Comparison of ENCODE assay signal across 11 cellular contexts in genomic region chr4:38562751-38563198, GRCh38.
DNase-seq lines count a peak whose midpoint lies in the region; ATAC-seq and TF ChIP-seq lines count a peak whose summit lies in the region.
"Had no signal": no experiment of that assay in that cellular context is flagged by ENCODE, and none has a peak within 500 bp of the region (broad histone marks: within the 10 kb centered on the region; RNA-seq: fewer than 3 reads in every experiment).

No MANE protein-coding gene starts in this region.

- H3K4me2 ChIP-seq in neuronal stem cell (ENCODE audit: insufficient read depth, low read length, poor library complexity, severe bottlenecking) = no peak overlapping the region

- peaks cover 4 to 7% of the 10 kb centered on the region in 2 donors for H3K4me1 ChIP-seq in neuronal stem cell (ENCODE audit: control insufficient read depth in 2 of 2, insufficient read depth in 1 of 2, low read depth in 1 of 2, low read length in 2 of 2)
- peaks cover 10 to 44% (median 22%) of the 10 kb centered on the region in 4 donors for H3K4me1 ChIP-seq in stomach
- H3K4me1 ChIP-seq: HAP-1 had no signal

- no peak for ATAC-seq in GM21528 (IDR thresholded peaks at IDR 0.05; ENCODE audit: low FRiP score, unreplicated experiment)

- WGBS in neuronal stem cell (ENCODE audit: extremely low coverage in 2 of 2, insufficient read length in 2 of 2, insufficient replicate concordance in 1 of 2), 2 donors = no CpG with 5 or more reads among the region's 4 CpGs
- 49 to 58% (median 53%) methylated on average over 4 of the region's 4 CpGs for WGBS in stomach, 5 donors

- H2AK5ac ChIP-seq in neuronal stem cell (ENCODE audit: low read depth, low read length) = no peak overlapping the region

- H3K14ac ChIP-seq in neuronal stem cell (ENCODE audit: low read length) = peak overlapping the region; percentile 25

- no peaks in the 10 kb centered on the region for H3K79me1 ChIP-seq in neuronal stem cell (ENCODE audit: low read depth, low read length)

- no peaks in the 10 kb centered on the region for H3K36me3 ChIP-seq in neuronal stem cell (replicated peaks in 1 of 2; ENCODE audit: control insufficient read depth in 2 of 2, insufficient read depth in 2 of 2, low read length in 2 of 2)
- H3K36me3 ChIP-seq in stomach = no peaks in the 10 kb centered on the region
- H3K36me3 ChIP-seq: HAP-1 had no signal

- H3K9me3 ChIP-seq in neuronal stem cell (replicated peaks in 1 of 2; ENCODE audit: control insufficient read depth in 2 of 2, insufficient read depth in 1 of 2, low read depth in 1 of 2, low read length in 2 of 2) (no peaks in the 10 kb centered on the region), stomach (no peaks in the 10 kb centered on the region)
- H3K9me3 ChIP-seq: HAP-1 had no signal

- no peak overlapping the region for H4K91ac ChIP-seq in neuronal stem cell (ENCODE audit: low read depth, low read length, poor library complexity)

- TF ChIP-seq EP300 in stomach (IDR thresholded peaks at IDR 0.05) = no peak

- TF ChIP-seq POLR2A in stomach (IDR thresholded peaks at IDR 0.05) = no peak

- no peak overlapping the region for H2BK5ac ChIP-seq in neuronal stem cell (ENCODE audit: low read length)

- H3K4ac ChIP-seq in neuronal stem cell (ENCODE audit: low read length) = no peak overlapping the region

- no peak overlapping the region for H3K23ac ChIP-seq in neuronal stem cell (ENCODE audit: low read depth, low read length, poor library complexity)

- no peak overlapping the region for H2BK15ac ChIP-seq in neuronal stem cell (ENCODE audit: low read length)

- H3K27ac ChIP-seq in neuronal stem cell (replicated peaks; ENCODE audit: low read length) (no peak overlapping the region), stomach (no peak overlapping the region)

- H2BK12ac ChIP-seq in neuronal stem cell (ENCODE audit: low read length) = no peak overlapping the region

- peak; percentile 14 for DNase-seq in Daoy (ENCODE audit: low read depth)
- peak; percentile 55 for DNase-seq in NCI-H510A treated with DMSO at 0.1 percent for 48 hours (lab: John Stamatoyannopoulos, UW)
- DNase-seq in fibroblast of the aortic adventitia (ENCODE audit: low read depth) = peak; percentile 74
- no peak for DNase-seq in neuronal stem cell (ENCODE audit: low spot score)
- no peak for DNase-seq in NCI-H1417 treated with DMSO at 0.1 percent for 48 hours (lab: John Stamatoyannopoulos, UW)
- no peak for DNase-seq in cortex of kidney (lab: John Stamatoyannopoulos, UW)
- DNase-seq in stomach = no peak
- DNase-seq: Karpas-422, T-helper 1 cell had no signal

- TF ChIP-seq CTCF in fibroblast of the aortic adventitia (IDR thresholded peaks at IDR 0.05; ENCODE audit: insufficient read depth, low read length) (no peak), stomach (IDR thresholded peaks at IDR 0.05) (no peak)

- H2BK120ac ChIP-seq in neuronal stem cell (ENCODE audit: low read depth, low read length) = no peak overlapping the region

- peak overlapping the region; percentile 87 for H2AFZ ChIP-seq in neuronal stem cell (ENCODE audit: low read length)

- intact Hi-C loops in stomach (cut with DNase I; ENCODE audit: low total_unique reads) = no loop called here

- peak overlapping the region; percentile 69 for H3K18ac ChIP-seq in neuronal stem cell (ENCODE audit: low read length)

- no peak overlapping the region for H3K9ac ChIP-seq in neuronal stem cell (ENCODE audit: low read depth, low read length, poor library complexity)

- no peak overlapping the region for H4K8ac ChIP-seq in neuronal stem cell (ENCODE audit: low read depth, low read length)

- no peaks in the 10 kb centered on the region for H3K27me3 ChIP-seq in neuronal stem cell (ENCODE audit: control insufficient read depth in 3 of 3, insufficient read depth in 3 of 3, low read depth in 1 of 3, low read length in 3 of 3)
- H3K27me3 ChIP-seq in stomach = no peaks in the 10 kb centered on the region

- no peak overlapping the region for H3K4me3 ChIP-seq in fibroblast of the aortic adventitia (ENCODE audit: low read depth, low read length)
- no peak overlapping the region for H3K4me3 ChIP-seq in neuronal stem cell (ENCODE audit: low read length in 2 of 2)
- H3K4me3 ChIP-seq in stomach = no peak overlapping the region
- H3K4me3 ChIP-seq: HAP-1 had no signal

Comparison
In these comparisons a context has a peak if more than half of its experiments do, and no peak if none do; other contexts are left out.
1. DNase-seq: peak in Daoy (single experiment), NCI-H510A treated with DMSO at 0.1 percent for 48 hours (single experiment) and fibroblast of the aortic adventitia (single experiment); none in neuronal stem cell (single experiment), NCI-H1417 treated with DMSO at 0.1 percent for 48 hours (single experiment), cortex of kidney (single experiment) and stomach (single experiment).